ENCODE assay signal across 25 cellular contexts in the genomic region with DNA sequence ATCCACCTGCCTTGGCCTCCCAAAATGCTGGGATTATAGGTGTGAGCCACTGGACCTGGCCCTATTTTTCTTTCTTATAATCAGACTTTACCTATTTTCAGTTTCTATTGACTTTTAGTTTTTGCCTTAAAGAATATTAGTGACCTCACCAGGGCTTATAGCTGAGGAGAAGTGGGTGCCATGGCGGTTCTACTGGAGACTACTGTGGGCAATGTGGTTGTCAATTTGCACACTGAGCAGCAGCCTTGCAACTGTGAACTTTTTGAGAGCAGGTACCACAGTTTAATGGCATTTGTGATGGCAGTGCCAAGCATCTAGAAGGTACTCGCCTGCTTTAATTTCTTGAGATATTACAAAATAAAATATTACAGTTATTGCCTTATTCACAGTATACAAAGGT. TPM values are rescaled to one million over a fixed set of nuclear protein-coding genes. Genes with fewer than 3 reads are reported as not detected.
DNase-seq lines count a peak whose midpoint lies in the region; ATAC-seq, FAIRE-seq and TF ChIP-seq lines count a peak whose summit lies in the region.
"Had no signal": no experiment of that assay in that cellular context is flagged by ENCODE, and none has a peak within 500 bp of the region (broad histone marks: within the 10 kb centered on the region; RNA-seq: fewer than 3 reads in every experiment).

No MANE protein-coding gene starts in this region.

- no peaks in the 10 kb centered on the region for H3K27me3 ChIP-seq in GM12878 (replicated peaks in 1 of 2; ENCODE audit: control insufficient read depth in 2 of 2, insufficient read depth in 2 of 2, low read length in 1 of 2)
- H3K27me3 ChIP-seq: BE2C, SJSA1 had no signal

- no peak overlapping the region for H3K9ac ChIP-seq in GM12878 (ENCODE audit: control insufficient read depth, insufficient read depth, low read length)

- no peak for ATAC-seq in activated T-cell treated with anti-CD3 and anti-CD28 coated beads, Interleukin-2, amount 50 U/mL, for 72 hours (replicated peaks in 1 of 2)
- no peak for ATAC-seq in GM12878
- ATAC-seq in natural killer cell = peak; percentile 42 to 81 (median 51)
- ATAC-seq in GM21723 (IDR thresholded peaks at IDR 0.05; ENCODE audit: unreplicated experiment) = no peak
- no peak for ATAC-seq in HG03521 (IDR thresholded peaks at IDR 0.05; ENCODE audit: unreplicated experiment)

- FAIRE-seq in GM12878 (lab: Jason Lieb, UNC) = no peak

- H3K9me3 ChIP-seq in GM12878 (replicated peaks; ENCODE audit: control insufficient read depth, insufficient read depth, low read length) = peaks cover 2% of the 10 kb centered on the region; the same call in 2 of the 3 replicates
- H3K9me3 ChIP-seq: BE2C, SJSA1 had no signal

- no peaks in the 10 kb centered on the region for H3K36me3 Mint-ChIP-seq in activated T-cell treated with anti-CD3 and anti-CD28 coated beads, Interleukin-2, amount 50 U/mL, for 72 hours (ENCODE audit: insufficient read depth in 2 of 2)
- no peaks in the 10 kb centered on the region for H3K36me3 Mint-ChIP-seq in activated T-cell treated with anti-CD3 and anti-CD28 coated beads, Interleukin-2, amount 50 U/mL, for 24 hours (ENCODE audit: low read depth)
- no peaks in the 10 kb centered on the region for H3K36me3 Mint-ChIP-seq in natural killer cell
- peaks cover 2% of the 10 kb centered on the region for H3K36me3 Mint-ChIP-seq in activated naive CD8-positive, alpha-beta T cell treated with anti-CD3 and anti-CD28 coated beads for 36 hours
- H3K36me3 Mint-ChIP-seq: CD14-positive monocyte had no signal

- H3K4me1 ChIP-seq in GM12878 (ENCODE audit: control insufficient read depth, insufficient read depth, low read length) = peaks cover 4% of the 10 kb centered on the region; the same call in 1 of the 2 replicates
- H3K4me1 ChIP-seq: BE2C, SJSA1 had no signal

- in situ Hi-C loops in GM12878 (cut with MboI) = no loop called here

- WGBS in GM12878 (ENCODE audit: insufficient coverage, insufficient replicate concordance, low lambda C conversion rate, missing lambda C conversion rate) = 100% methylated on average over 2 of the region's 2 CpGs

- no peaks in the 10 kb centered on the region for H3K9me3 Mint-ChIP-seq in activated T-cell treated with anti-CD3 and anti-CD28 coated beads, Interleukin-2, amount 50 U/mL, for 72 hours
- no peaks in the 10 kb centered on the region for H3K9me3 Mint-ChIP-seq in activated T-cell treated with anti-CD3 and anti-CD28 coated beads, Interleukin-2, amount 50 U/mL, for 24 hours
- no peaks in the 10 kb centered on the region for H3K9me3 Mint-ChIP-seq in natural killer cell
- H3K9me3 Mint-ChIP-seq in activated naive CD8-positive, alpha-beta T cell treated with anti-CD3 and anti-CD28 coated beads for 36 hours = no peaks in the 10 kb centered on the region

- no peak for TF ChIP-seq RAD21 in GM12878 (IDR thresholded peaks at IDR 0.05; ENCODE audit: insufficient read depth, low read depth, low read length)

- H3K4me3 ChIP-seq in GM12878 = no peak overlapping the region
- no peak overlapping the region for H3K4me3 ChIP-seq in coronary artery
- H3K4me3 ChIP-seq: PC-9, SJSA1 had no signal

- peaks cover 53% of the 10 kb centered on the region for H3K4me1 Mint-ChIP-seq in activated T-cell treated with anti-CD3 and anti-CD28 coated beads, Interleukin-2, amount 50 U/mL, for 72 hours (ENCODE audit: low read depth)
- H3K4me1 Mint-ChIP-seq in activated T-cell treated with anti-CD3 and anti-CD28 coated beads, Interleukin-2, amount 50 U/mL, for 24 hours (ENCODE audit: low read depth) = peaks cover 64% of the 10 kb centered on the region
- peaks cover 55 to 69% of the 10 kb centered on the region in 2 donors for H3K4me1 Mint-ChIP-seq in natural killer cell
- H3K4me1 Mint-ChIP-seq in activated naive CD8-positive, alpha-beta T cell treated with anti-CD3 and anti-CD28 coated beads for 36 hours = peaks cover 38% of the 10 kb centered on the region

- TF ChIP-seq CTCF in GM12878 (IDR thresholded peaks at IDR 0.05 in 2 of 3, conservative IDR thresholded peaks at IDR 0.05 in 1 of 3; ENCODE audit: control insufficient read depth in 2 of 3, extremely low read depth in 1 of 3, insufficient read depth in 1 of 3, low read depth in 3 of 3, low read length in 3 of 3) (no peak), natural killer cell (IDR thresholded peaks at IDR 0.05) (no peak), coronary artery (IDR thresholded peaks at IDR 0.05) (no peak)

- H3K36me3 ChIP-seq in GM12878 (ENCODE audit: control insufficient read depth in 2 of 2, insufficient read depth in 2 of 2, low read length in 1 of 2) = peaks cover 0 to 10% of the 10 kb centered on the region in 2 experiments; a peak in 2 of 4 replicates
- H3K36me3 ChIP-seq: SJSA1 had no signal

- intact Hi-C loops in GM12878 (cut with micrococcal nuclease; ENCODE audit: unreplicated experiment) = no loop called here
- intact Hi-C loops in natural killer cell (cut with micrococcal nuclease) = loop anchor here (10.0 kb wide), 1 partner anchor 795 kb away; the partner anchor contains the start of gene C1GALT1

- 0 out of 2 replicates have a peak overlapping the region, but pooled peaks have one; percentile 24 for H3K4me2 ChIP-seq in GM12878 (ENCODE audit: control insufficient read depth, insufficient read depth)
- H3K4me2 ChIP-seq: PC-9 had no signal

- CTCF ChIA-PET in GM12878 (lab: Yijun Ruan, JAX) = interaction anchor here (0.8 to 1.1 kb wide), 3 partner anchors 9 to 210 kb away, joined by 3 read pairs; no protein-coding TSS in a partner anchor

- RAD21 ChIA-PET in GM12878 (lab: Charles Lee; ENCODE audit: unreplicated experiment) = interaction anchor here (1.0 to 5.1 kb wide), 6 partner anchors 9 to 206 kb away, joined by 3 to 25 read pairs (median 6); no protein-coding TSS in a partner anchor

- H3K4me3 Mint-ChIP-seq in activated T-cell treated with anti-CD3 and anti-CD28 coated beads, Interleukin-2, amount 50 U/mL, for 72 hours = peak overlapping the region in 1 of 2 donors; percentile 44
- no peak overlapping the region for H3K4me3 Mint-ChIP-seq in activated T-cell treated with anti-CD3 and anti-CD28 coated beads, Interleukin-2, amount 50 U/mL, for 24 hours
- peak overlapping the region; percentile 67 for H3K4me3 Mint-ChIP-seq in natural killer cell
- H3K4me3 Mint-ChIP-seq in activated naive CD8-positive, alpha-beta T cell treated with anti-CD3 and anti-CD28 coated beads for 36 hours = no peak overlapping the region
- H3K4me3 Mint-ChIP-seq: CD14-positive monocyte had no signal

- SMC1A ChIA-PET in GM12878 (lab: Charles Lee; ENCODE audit: uncharacterized antibody, unreplicated experiment) = interaction anchor here (0.8 to 5.7 kb wide), 5 partner anchors 9 to 210 kb away, joined by 3 to 41 read pairs (median 4); partner anchors contain the start of gene GLCCI1

- H2AFZ ChIP-seq in GM12878 (ENCODE audit: control insufficient read depth, low read depth, low read length) = no peak overlapping the region
- H2AFZ ChIP-seq: PC-9 had no signal

- H3K27me3 Mint-ChIP-seq in activated T-cell treated with anti-CD3 and anti-CD28 coated beads, Interleukin-2, amount 50 U/mL, for 72 hours (ENCODE audit: low read depth) = no peaks in the 10 kb centered on the region
- no peaks in the 10 kb centered on the region for H3K27me3 Mint-ChIP-seq in activated T-cell treated with anti-CD3 and anti-CD28 coated beads, Interleukin-2, amount 50 U/mL, for 24 hours
- no peaks in the 10 kb centered on the region for H3K27me3 Mint-ChIP-seq in natural killer cell (ENCODE audit: low read depth in 2 of 2)
- no peaks in the 10 kb centered on the region for H3K27me3 Mint-ChIP-seq in activated naive CD8-positive, alpha-beta T cell treated with anti-CD3 and anti-CD28 coated beads for 36 hours

- H4K20me1 ChIP-seq in GM12878 (ENCODE audit: control insufficient read depth, insufficient read depth) = no peaks in the 10 kb centered on the region

- H3K79me2 ChIP-seq in GM12878 (ENCODE audit: control insufficient read depth, insufficient read depth, low read length) = peaks cover 98% of the 10 kb centered on the region

- BruUV-seq in GM12878 (replicated peaks; lab: Mats Ljungman, UMichigan) = no TSS peak

- TF ChIP-seq EP300 in GM12878 (IDR thresholded peaks at IDR 0.05; ENCODE audit: borderline replicate concordance in 1 of 2, control insufficient read depth in 1 of 2, low read depth in 2 of 2, low read length in 2 of 2) = no peak

- DNase-seq in activated T-cell treated with anti-CD3 and anti-CD28 coated beads, Interleukin-2, amount 50 U/mL, for 72 hours = no peak
- DNase-seq in activated T-cell treated with anti-CD3 and anti-CD28 coated beads, Interleukin-2, amount 50 U/mL, for 24 hours = no peak
- DNase-seq in GM12878 (ENCODE audit: low read depth, low spot score) (no peak), natural killer cell (no peak), coronary artery (ENCODE audit: low spot score) (no peak)
- no peak for DNase-seq in activated naive CD8-positive, alpha-beta T cell treated with anti-CD3 and anti-CD28 coated beads for 36 hours
- DNase-seq: ACHN, BE2C, DMS53, GOT3, HCEC 1CT, Kasumi-1, NCI-H1105, NCI-H1436 treated with DMSO at 0.1 percent for 48 hours, NCI-H187 treated with DMSO at 0.1 percent for 48 hours, NCI-H446, NCI-H526, NCI-H82, PC-9, Right ventricle myocardium superior had no signal

- H3K27ac Mint-ChIP-seq in activated T-cell treated with anti-CD3 and anti-CD28 coated beads, Interleukin-2, amount 50 U/mL, for 72 hours = peak overlapping the region; percentile 35
- H3K27ac Mint-ChIP-seq in activated T-cell treated with anti-CD3 and anti-CD28 coated beads, Interleukin-2, amount 50 U/mL, for 24 hours = no peak overlapping the region
- peak overlapping the region; percentile 65 to 94 for H3K27ac Mint-ChIP-seq in natural killer cell
- H3K27ac Mint-ChIP-seq in activated naive CD8-positive, alpha-beta T cell treated with anti-CD3 and anti-CD28 coated beads for 36 hours = no peak overlapping the region

- POLR2A ChIA-PET in GM12878 (lab: Charles Lee) = interaction anchor here (0.6 kb wide), 1 partner anchor 9 kb away, joined by 3 read pairs; no protein-coding TSS in a partner anchor

- H3K27ac ChIP-seq in GM12878 (ENCODE audit: control insufficient read depth, insufficient read depth) = no peak overlapping the region
- no peak overlapping the region for H3K27ac ChIP-seq in coronary artery
- H3K27ac ChIP-seq: 22Rv1, PC-9, SJSA1 had no signal

- no peak for TF ChIP-seq POLR2A in GM12878 (IDR thresholded peaks at IDR 0.05; ENCODE audit: low read depth, low read length)

RNA-seq across cellular contexts. Expression of gene GLCCI1, which starts 11.5 kb away (rescaled TPM):
- 10 to 100 TPM; 25.3 to 26.1 TPM for total RNA-seq in activated T-cell treated with anti-CD3 and anti-CD28 coated beads, Interleukin-2, amount 50 U/mL, for 72 hours
- total RNA-seq in GM12878 (2013; cell fraction: nucleolus; rRNA removed) = 212 and 234 TPM in 2 replicates
- total RNA-seq in GM12878 (2014; rRNA removed) (22.3 and 23.6 TPM in 2 replicates), GM12878 (2014; rRNA removed; fragmentation: Illumina TruSeq; extraction: Trizol) (33.4 and 39.8 TPM in 2 replicates), GM12878 (2021) (52.2 and 52.6 TPM in 2 replicates), natural killer cell (100 to 1,000 TPM in 1 of 3 donors, 10 to 100 TPM in 2; 70.5 to 132 (median 79.6) TPM)
- polyA plus RNA-seq in GM12878 (2011; ENCODE audit: low read depth) = 25.4 TPM
- polyA plus RNA-seq in GM12878 (2011; rRNA removed) (92.0 and 104 TPM in 2 replicates), GM12878 (2014; fragmentation: Illumina TruSeq; extraction: Trizol) (34.2 and 40.6 TPM in 2 replicates), GM12878 (2014; fragmentation: Nextera tagmentation; extraction: Ambion mirVana) (10 to 100 TPM; 16.2 to 17.9 TPM), GM12878 (2014; rRNA removed) (32.9 and 34.7 TPM in 2 replicates), GM12878 (2016; fragmentation: Nextera tagmentation; extraction: Ambion mirVana) (10 to 100 TPM; 12.6 to 16.7 TPM)
- 48.0 and 53.3 TPM in 2 replicates for polyA plus RNA-seq in GM12878 (2011; cell fraction: cytosol; rRNA removed)
- polyA plus RNA-seq in GM12878 (2011; cell fraction: nucleus; rRNA removed) = 93.7 and 109 TPM in 2 replicates
- polyA plus RNA-seq in GM12878 (2012) = 35.3 and 48.3 TPM in 2 replicates
- 134 and 207 TPM in 2 replicates for polyA minus RNA-seq in GM12878 (2011; rRNA and poly(A)+ RNA removed)
- polyA minus RNA-seq in GM12878 (2011; cell fraction: cytosol; rRNA and poly(A)+ RNA removed) = 40.4 and 48.7 TPM in 2 replicates
- polyA minus RNA-seq in GM12878 (2011; cell fraction: nucleus; rRNA and poly(A)+ RNA removed) = 165 and 313 TPM in 2 replicates
- total RNA-seq in activated naive CD8-positive, alpha-beta T cell treated with anti-CD3 and anti-CD28 coated beads for 36 hours = 1 to 10 TPM; 6.9 to 9.0 TPM

Comparison
In these comparisons a context has a peak if more than half of its experiments do, and no peak if none do; other contexts are left out.
1. H3K27ac Mint-ChIP-seq: peak in activated T-cell treated with anti-CD3 and anti-CD28 coated beads, Interleukin-2, amount 50 U/mL, for 72 hours (single experiment) and natural killer cell (2 of 2); none in activated T-cell treated with anti-CD3 and anti-CD28 coated beads, Interleukin-2, amount 50 U/mL, for 24 hours (single experiment) and activated naive CD8-positive, alpha-beta T cell treated with anti-CD3 and anti-CD28 coated beads for 36 hours (single experiment).
2. ATAC-seq: peak in natural killer cell (3 of 3); none in activated T-cell treated with anti-CD3 and anti-CD28 coated beads, Interleukin-2, amount 50 U/mL, for 72 hours (0 of 2), GM12878 (single experiment), GM21723 (single experiment) and HG03521 (single experiment).